ENCODE assay signal across 8 cellular contexts in genomic region chr4:153345011-153345981, GRCh38. TPM values are rescaled to one million over a fixed set of nuclear protein-coding genes. Genes with fewer than 3 reads are reported as not detected.
DNase-seq lines count a peak whose midpoint lies in the region; ATAC-seq and TF ChIP-seq lines count a peak whose summit lies in the region.

No MANE protein-coding gene starts in this region.

- peak overlapping the region in 3 of 4 donors; percentile 48 to 65 (median 60) for H3K27ac ChIP-seq in esophagus muscularis mucosa (replicated peaks in 1 of 4)

- ATAC-seq in GM18909 (IDR thresholded peaks at IDR 0.05; ENCODE audit: poor library complexity, unreplicated experiment): peak; percentile 34
- ATAC-seq in HG03196 (IDR thresholded peaks at IDR 0.05; ENCODE audit: unreplicated experiment): peak; percentile 28
- ATAC-seq in activated CD8-positive, alpha-beta memory T cell treated with anti-CD3 and anti-CD28 coated beads, Interleukin-2, amount 10 ng/mL, durations not matched to agents 7 days and 5 days: peak; percentile 43
- ATAC-seq in natural killer cell treated with Interleukin-12 subunit alpha and Interleukin-12 subunit beta and Interleukin-15 and Interleukin-18, amount 100 ng/mL, for 72 hours: peak; percentile 54 to 76

- WGBS in esophagus muscularis mucosa: under 1% methylated on average over 31 of the region's 44 CpGs

- peaks cover 27% of the 10 kb centered on the region for H3K27me3 Mint-ChIP-seq in activated CD8-positive, alpha-beta memory T cell treated with anti-CD3 and anti-CD28 coated beads, Interleukin-2, amount 10 ng/mL, durations not matched to agents 7 days and 5 days
- H3K27me3 Mint-ChIP-seq in natural killer cell treated with Interleukin-12 subunit alpha and Interleukin-12 subunit beta and Interleukin-15 and Interleukin-18, amount 100 ng/mL, for 72 hours: peaks cover 9 to 11% of the 10 kb centered on the region in 2 donors

- peaks cover 46% of the 10 kb centered on the region for H3K4me1 Mint-ChIP-seq in activated CD8-positive, alpha-beta memory T cell treated with anti-CD3 and anti-CD28 coated beads, Interleukin-2, amount 10 ng/mL, durations not matched to agents 7 days and 5 days
- H3K4me1 Mint-ChIP-seq in natural killer cell treated with Interleukin-12 subunit alpha and Interleukin-12 subunit beta and Interleukin-15 and Interleukin-18, amount 100 ng/mL, for 72 hours (ENCODE audit: low read depth in 2 of 2): peaks cover 7 to 28% of the 10 kb centered on the region in 2 donors

- peak overlapping the region; percentile 90 for H3K27ac Mint-ChIP-seq in activated CD8-positive, alpha-beta memory T cell treated with anti-CD3 and anti-CD28 coated beads, Interleukin-2, amount 10 ng/mL, durations not matched to agents 7 days and 5 days
- peak overlapping the region; percentile 59 to 75 for H3K27ac Mint-ChIP-seq in natural killer cell treated with Interleukin-12 subunit alpha and Interleukin-12 subunit beta and Interleukin-15 and Interleukin-18, amount 100 ng/mL, for 72 hours

- H3K4me3 Mint-ChIP-seq in activated CD8-positive, alpha-beta memory T cell treated with anti-CD3 and anti-CD28 coated beads, Interleukin-2, amount 10 ng/mL, durations not matched to agents 7 days and 5 days: peak overlapping the region; percentile 85
- H3K4me3 Mint-ChIP-seq in natural killer cell treated with Interleukin-12 subunit alpha and Interleukin-12 subunit beta and Interleukin-15 and Interleukin-18, amount 100 ng/mL, for 72 hours: peak overlapping the region; percentile 90

- peaks cover 13 to 20% (median 16%) of the 10 kb centered on the region in 4 donors for H3K4me1 ChIP-seq in esophagus muscularis mucosa

- H3K9me3 Mint-ChIP-seq in activated CD8-positive, alpha-beta memory T cell treated with anti-CD3 and anti-CD28 coated beads, Interleukin-2, amount 10 ng/mL, durations not matched to agents 7 days and 5 days (ENCODE audit: low read depth): no peaks in the 10 kb centered on the region
- no peaks in the 10 kb centered on the region for H3K9me3 Mint-ChIP-seq in natural killer cell treated with Interleukin-12 subunit alpha and Interleukin-12 subunit beta and Interleukin-15 and Interleukin-18, amount 100 ng/mL, for 72 hours

- TF ChIP-seq EP300 in esophagus muscularis mucosa (IDR thresholded peaks at IDR 0.05): no peak

- no peaks in the 10 kb centered on the region for H3K27me3 ChIP-seq in esophagus muscularis mucosa

- DNase-seq in AML-193 (lab: John Stamatoyannopoulos, UW): peak; percentile 52 to 59
- peak; percentile 6 for DNase-seq in NCI-H748 treated with DMSO at 0.1 percent for 48 hours (lab: John Stamatoyannopoulos, UW)
- peak; percentile 73 for DNase-seq in activated CD8-positive, alpha-beta memory T cell treated with anti-CD3 and anti-CD28 coated beads, Interleukin-2, amount 10 ng/mL, durations not matched to agents 7 days and 5 days
- DNase-seq in esophagus muscularis mucosa (ENCODE audit: extremely low spot score): no peak
- peak; percentile 69 for DNase-seq in natural killer cell treated with Interleukin-12 subunit alpha and Interleukin-12 subunit beta and Interleukin-15 and Interleukin-18, amount 100 ng/mL, for 72 hours (ENCODE audit: low spot score)
- DNase-seq in stromal cell of bone marrow (ENCODE audit: low read depth): peak; percentile 26

- H3K9me3 ChIP-seq in esophagus muscularis mucosa: no peaks in the 10 kb centered on the region

- CTCF ChIA-PET in activated CD8-positive, alpha-beta memory T cell treated with anti-CD3 and anti-CD28 coated beads, Interleukin-2, amount 10 ng/mL, durations not matched to agents 7 days and 5 days (lab: Charles Lee): interaction anchor here (0.7 to 7.2 kb wide), 23 partner anchors 9 to 1206 kb away, joined by 3 to 71 read pairs (median 4); partner anchors contain the start of gene TMEM131L

- intact Hi-C loops in esophagus muscularis mucosa (cut with DNase I): loop anchor here (10.0 kb wide), 1 partner anchor 120 kb away; the partner anchor contains the start of gene TMEM131L

- TF ChIP-seq POLR2A in esophagus muscularis mucosa (IDR thresholded peaks at IDR 0.05; ENCODE audit: low read depth): no peak

- peaks cover 10% of the 10 kb centered on the region for H3K36me3 Mint-ChIP-seq in activated CD8-positive, alpha-beta memory T cell treated with anti-CD3 and anti-CD28 coated beads, Interleukin-2, amount 10 ng/mL, durations not matched to agents 7 days and 5 days
- H3K36me3 Mint-ChIP-seq in natural killer cell treated with Interleukin-12 subunit alpha and Interleukin-12 subunit beta and Interleukin-15 and Interleukin-18, amount 100 ng/mL, for 72 hours: no peaks in the 10 kb centered on the region

- no peak for TF ChIP-seq CTCF in esophagus muscularis mucosa (IDR thresholded peaks at IDR 0.05)

- H3K36me3 ChIP-seq in esophagus muscularis mucosa: no peaks in the 10 kb centered on the region

- peak overlapping the region; percentile 82 to 94 (median 94) for H3K4me3 ChIP-seq in esophagus muscularis mucosa

RNA-seq across cellular contexts. Expression of gene MND1, which starts 0.8 kb away (rescaled TPM):
- 10 to 100 TPM; 25.2 to 33.6 TPM for total RNA-seq in activated CD8-positive, alpha-beta memory T cell treated with anti-CD3 and anti-CD28 coated beads, Interleukin-2, amount 10 ng/mL, durations not matched to agents 7 days and 5 days
- under 1 TPM in 1 of 4 donors, not detected in 3; 0.99 TPM for total RNA-seq in esophagus muscularis mucosa
- total RNA-seq in natural killer cell treated with Interleukin-12 subunit alpha and Interleukin-12 subunit beta and Interleukin-15 and Interleukin-18, amount 100 ng/mL, for 72 hours: 10 to 100 TPM; 13.5 to 18.2 TPM

Comparison
In these comparisons a context has a peak if more than half of its experiments do, and no peak if none do; other contexts are left out.
1. RNA of gene MND1, which starts 0.8 kb away (total RNA-seq): 25.2 to 33.6 TPM in activated CD8-positive, alpha-beta memory T cell treated with anti-CD3 and anti-CD28 coated beads, Interleukin-2, amount 10 ng/mL, durations not matched to agents 7 days and 5 days and 13.5 to 18.2 TPM in natural killer cell treated with Interleukin-12 subunit alpha and Interleukin-12 subunit beta and Interleukin-15 and Interleukin-18, amount 100 ng/mL, for 72 hours; 0.99 TPM in esophagus muscularis mucosa; every median in the first group is over 4 times any median in the second.
2. Peak in every context shown above with its lines, with median percentiles within 50 percentile points of each other: ATAC-seq.